Comparison of ENCODE assay signal across 12 cellular contexts in the genomic region with DNA sequence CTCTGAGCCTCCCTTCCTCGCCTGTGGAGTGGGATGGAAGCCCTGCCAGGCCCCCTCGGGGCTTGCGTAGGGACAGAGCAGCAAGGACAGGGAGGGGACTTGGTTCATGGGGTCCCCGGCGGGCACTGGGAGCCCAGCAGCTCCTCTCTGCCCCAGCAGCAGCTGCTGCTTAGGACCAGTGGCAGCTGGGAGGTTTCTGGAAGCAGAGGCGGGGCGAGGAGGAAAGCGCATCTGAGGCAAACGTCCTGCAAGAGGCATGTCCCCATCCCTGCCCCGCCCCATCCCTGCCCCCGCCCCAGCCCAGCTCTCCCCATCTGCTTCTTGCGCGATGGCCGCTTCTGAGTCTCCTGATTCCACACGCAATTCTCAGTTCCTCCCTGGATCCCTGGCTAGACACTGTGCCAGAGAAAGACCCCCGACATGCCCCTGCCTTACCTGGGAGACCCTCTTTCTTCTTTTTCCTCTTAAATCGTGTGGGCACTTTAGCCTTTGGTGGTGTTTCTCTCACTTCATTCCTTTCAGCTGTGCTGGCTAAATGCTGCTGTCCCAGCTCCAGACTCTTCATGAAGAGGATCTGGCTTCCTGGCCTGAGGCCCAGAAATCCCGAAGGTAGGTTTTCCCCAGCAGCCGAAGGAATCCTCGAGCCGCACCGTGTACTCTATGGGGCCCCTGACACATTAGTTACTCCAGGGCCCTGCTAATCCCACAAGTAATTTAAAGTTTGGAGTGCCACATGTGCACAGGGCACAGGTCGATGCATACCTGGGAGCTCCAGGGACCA. TPM values are rescaled to one million over a fixed set of nuclear protein-coding genes. Genes with fewer than 3 reads are reported as not detected.
DNase-seq lines count a peak whose midpoint lies in the region; ATAC-seq, FAIRE-seq and TF ChIP-seq lines count a peak whose summit lies in the region.
"Had no signal": no experiment of that assay in that cellular context is flagged by ENCODE, and none has a peak within 500 bp of the region (broad histone marks: within the 10 kb centered on the region; RNA-seq: fewer than 3 reads in every experiment).

No MANE protein-coding gene starts in this region.

- no peaks in the 10 kb centered on the region for H3K36me3 ChIP-seq in astrocyte (ENCODE audit: insufficient read depth, low read length)
- H3K36me3 ChIP-seq in thyroid gland: no peaks in the 10 kb centered on the region

- no peak overlapping the region for H3K9ac ChIP-seq in astrocyte (ENCODE audit: low read length)

- no peaks in the 10 kb centered on the region for H3K9me3 Mint-ChIP-seq in astrocyte (ENCODE audit: unreplicated experiment)
- H3K9me3 Mint-ChIP-seq in activated naive CD8-positive, alpha-beta T cell treated with anti-CD3 and anti-CD28 coated beads, Interleukin-2, amount 50 U/mL, for 24 hours: no peaks in the 10 kb centered on the region
- H3K9me3 Mint-ChIP-seq: effector memory CD8-positive, alpha-beta T cell had no signal

- no peak overlapping the region for H3K27ac Mint-ChIP-seq in astrocyte (ENCODE audit: unreplicated experiment)
- no peak overlapping the region for H3K27ac Mint-ChIP-seq in activated naive CD8-positive, alpha-beta T cell treated with anti-CD3 and anti-CD28 coated beads, Interleukin-2, amount 50 U/mL, for 24 hours
- H3K27ac Mint-ChIP-seq: effector memory CD8-positive, alpha-beta T cell had no signal

- intact Hi-C loops in right cardiac atrium (cut with DNase I): loop anchor here in 1 of 4 donors (5.0 kb wide), 1 partner anchor 60 kb away; no protein-coding TSS in a partner anchor
- intact Hi-C loops in thyroid gland (cut with DNase I): no loop called here

- no peaks in the 10 kb centered on the region for H4K20me1 ChIP-seq in astrocyte (ENCODE audit: insufficient read depth, low read length)

- H3K27me3 ChIP-seq in astrocyte (ENCODE audit: insufficient read depth, low read length) (no peaks in the 10 kb centered on the region), right cardiac atrium (ENCODE audit: control insufficient read depth, insufficient read depth) (no peaks in the 10 kb centered on the region), thyroid gland (no peaks in the 10 kb centered on the region)

- H3K79me2 ChIP-seq in astrocyte (ENCODE audit: insufficient read depth, low read length): no peaks in the 10 kb centered on the region

- H3K27ac ChIP-seq in astrocyte (ENCODE audit: low read depth, low read length) (no peak overlapping the region), right cardiac atrium (ENCODE audit: low read length) (no peak overlapping the region), thyroid gland (no peak overlapping the region)

- FAIRE-seq in astrocyte (lab: Jason Lieb, UNC): no peak

- peak overlapping the region; percentile 34 for H3K4me3 Mint-ChIP-seq in astrocyte (ENCODE audit: unreplicated experiment)
- H3K4me3 Mint-ChIP-seq in activated naive CD8-positive, alpha-beta T cell treated with anti-CD3 and anti-CD28 coated beads, Interleukin-2, amount 50 U/mL, for 24 hours: no peak overlapping the region
- H3K4me3 Mint-ChIP-seq: effector memory CD8-positive, alpha-beta T cell had no signal

- 59% methylated on average over 23 of the region's 23 CpGs for WGBS in right cardiac atrium
- 53 to 58% methylated on average over 20 to 23 of the region's 23 CpGs for WGBS in thyroid gland, 2 donors

- H3K4me1 Mint-ChIP-seq in astrocyte (ENCODE audit: low read depth, unreplicated experiment): peaks cover 15% of the 10 kb centered on the region
- no peaks in the 10 kb centered on the region for H3K4me1 Mint-ChIP-seq in activated naive CD8-positive, alpha-beta T cell treated with anti-CD3 and anti-CD28 coated beads, Interleukin-2, amount 50 U/mL, for 24 hours

- peaks cover 13% of the 10 kb centered on the region for H3K27me3 Mint-ChIP-seq in astrocyte (ENCODE audit: low read depth, unreplicated experiment)
- H3K27me3 Mint-ChIP-seq in activated naive CD8-positive, alpha-beta T cell treated with anti-CD3 and anti-CD28 coated beads, Interleukin-2, amount 50 U/mL, for 24 hours: peaks cover 7% of the 10 kb centered on the region

- peak in 1 of 2 donors; percentile 46 for ATAC-seq in right cardiac atrium
- no peak for ATAC-seq in GM18502 (IDR thresholded peaks at IDR 0.05; ENCODE audit: poor library complexity, unreplicated experiment)
- no peak for ATAC-seq in activated naive CD8-positive, alpha-beta T cell treated with anti-CD3 and anti-CD28 coated beads, Interleukin-2, amount 50 U/mL, for 24 hours
- no peak for ATAC-seq in GM18519 (IDR thresholded peaks at IDR 0.05; ENCODE audit: low FRiP score, unreplicated experiment)
- ATAC-seq: effector memory CD8-positive, alpha-beta T cell; HCT116 had no signal

- DNase-seq in HT1080 (ENCODE audit: low read depth) (peak; percentile 52), astrocyte (ENCODE audit: low read depth) (peak; percentile 77), right cardiac atrium (peak in 2 of 3 donors; percentile 49 to 54), thyroid gland (peak; percentile 35 to 50)
- DNase-seq in activated naive CD8-positive, alpha-beta T cell treated with anti-CD3 and anti-CD28 coated beads, Interleukin-2, amount 50 U/mL, for 24 hours: no peak
- no peak for DNase-seq in NK-92 treated with Interleukin-12 subunit alpha and Interleukin-12 subunit beta, amount 100 ng/mL, for 24 hours (lab: John Stamatoyannopoulos, UW)
- DNase-seq: activated T-cell treated with anti-CD3 and anti-CD28 coated beads for 4 hours; effector memory CD8-positive, alpha-beta T cell had no signal

- H3K4me2 ChIP-seq in astrocyte (ENCODE audit: low read length): peak overlapping the region; percentile 73

- peaks cover 8% of the 10 kb centered on the region for H3K4me1 ChIP-seq in astrocyte (ENCODE audit: insufficient read depth, low read length)
- no peaks in the 10 kb centered on the region for H3K4me1 ChIP-seq in right cardiac atrium (ENCODE audit: control insufficient read depth, insufficient read depth, low read length)
- peaks cover 0 to 7% of the 10 kb centered on the region in 2 donors for H3K4me1 ChIP-seq in thyroid gland

- peak overlapping the region; percentile 14 for H2AFZ ChIP-seq in astrocyte (ENCODE audit: low read depth, low read length)

- H3K36me3 Mint-ChIP-seq in astrocyte (ENCODE audit: low read depth, unreplicated experiment): no peaks in the 10 kb centered on the region
- no peaks in the 10 kb centered on the region for H3K36me3 Mint-ChIP-seq in activated naive CD8-positive, alpha-beta T cell treated with anti-CD3 and anti-CD28 coated beads, Interleukin-2, amount 50 U/mL, for 24 hours (ENCODE audit: low read depth)

- TF ChIP-seq POLR2A in thyroid gland (IDR thresholded peaks at IDR 0.05): no peak

- TF ChIP-seq CTCF in astrocyte (IDR thresholded peaks at IDR 0.05; ENCODE audit: insufficient read depth, low read depth, low read length) (no peak), thyroid gland (IDR thresholded peaks at IDR 0.05) (no peak)

- no peaks in the 10 kb centered on the region for H3K9me3 ChIP-seq in astrocyte (ENCODE audit: insufficient read depth, low read depth, low read length)
- H3K9me3 ChIP-seq in right cardiac atrium (ENCODE audit: control insufficient read depth, low read length): no peaks in the 10 kb centered on the region
- no peaks in the 10 kb centered on the region for H3K9me3 ChIP-seq in thyroid gland

- H3K4me3 ChIP-seq in astrocyte (ENCODE audit: insufficient read depth, low read depth, low read length) (no peak overlapping the region), right cardiac atrium (ENCODE audit: low read length) (no peak overlapping the region), thyroid gland (replicated peaks in 1 of 3) (no peak overlapping the region)

RNA-seq across cellular contexts. Expression of a gene that starts 4.4 kb away (rescaled TPM):
- 0.32 TPM in 1 of 2 replicates, not detected in the other for total RNA-seq in HT1080 (2014; rRNA removed; shearing (Covaris generic))
- polyA plus RNA-seq in HT1080 (2015; cell fraction: cytosol; rRNA removed): not detected in 2 replicates
- polyA plus RNA-seq in HT1080 (2015; cell fraction: nucleus; rRNA removed): not detected in 2 replicates
- total RNA-seq in astrocyte (not detected in 2 replicates), right cardiac atrium (not detected), thyroid gland (not detected)
- polyA plus RNA-seq in right cardiac atrium: not detected
- total RNA-seq: mucosa of gallbladder had no signal

RNA-seq across cellular contexts. Expression of a gene that starts 53.0 kb away (rescaled TPM):
- 0.05 and 0.23 TPM in 2 replicates for total RNA-seq in HT1080 (2014; rRNA removed; shearing (Covaris generic))
- polyA plus RNA-seq in HT1080 (2015; cell fraction: cytosol; rRNA removed): 0.19 and 0.35 TPM in 2 replicates
- 0.22 and 0.44 TPM in 2 replicates for polyA plus RNA-seq in HT1080 (2015; cell fraction: nucleus; rRNA removed)
- total RNA-seq in astrocyte (0.17 and 0.18 TPM in 2 replicates), right cardiac atrium (1 to 10 TPM; 3.7 to 8.0 (median 5.8) TPM), thyroid gland (1 to 10 TPM; 2.1 to 8.1 (median 3.6) TPM)
- 8.7 TPM for polyA plus RNA-seq in right cardiac atrium

RNA-seq across cellular contexts. Expression of a gene that starts 56.3 kb away (rescaled TPM):
- total RNA-seq in HT1080 (2014; rRNA removed; shearing (Covaris generic)): 2.4 and 3.2 TPM in 2 replicates
- 2.1 and 2.6 TPM in 2 replicates for polyA plus RNA-seq in HT1080 (2015; cell fraction: cytosol; rRNA removed)
- 0.66 and 2.0 TPM in 2 replicates for polyA plus RNA-seq in HT1080 (2015; cell fraction: nucleus; rRNA removed)
- total RNA-seq in astrocyte (0.39 and 0.62 TPM in 2 replicates), right cardiac atrium (1 to 10 TPM; 2.0 to 5.9 (median 5.1) TPM), thyroid gland (10 to 100 TPM in 1 of 4 donors, 1 to 10 TPM in 2, under 1 TPM in 1; 0.81 to 11.8 (median 3.3) TPM)
- 3.3 TPM for polyA plus RNA-seq in right cardiac atrium

Comparison
In these comparisons a context has a peak if more than half of its experiments do, and no peak if none do; other contexts are left out.
1. DNase-seq: peak in HT1080 (single experiment), astrocyte (single experiment), right cardiac atrium (2 of 3) and thyroid gland (2 of 2); none in activated naive CD8-positive, alpha-beta T cell treated with anti-CD3 and anti-CD28 coated beads, Interleukin-2, amount 50 U/mL, for 24 hours (single experiment) and NK-92 treated with Interleukin-12 subunit alpha and Interleukin-12 subunit beta, amount 100 ng/mL, for 24 hours (single experiment).